In genomic region chr15:79593119-79593869, GRCh38 we compare ENCODE assay signal across 11 cellular contexts.
DNase-seq lines count a peak whose midpoint lies in the region; ATAC-seq and TF ChIP-seq lines count a peak whose summit lies in the region.
"Had no signal": no experiment of that assay in that cellular context is flagged by ENCODE, and none has a peak within 500 bp of the region (broad histone marks: within the 10 kb centered on the region; RNA-seq: fewer than 3 reads in every experiment).

No MANE protein-coding gene starts in this region.

- H3K27me3 Mint-ChIP-seq in T-cell = peaks cover 24 to 39% of the 10 kb centered on the region in 2 donors

- CTCF ChIA-PET in BJ (lab: Yijun Ruan, JAX) (interaction anchor here (0.6 to 14.3 kb wide), 12 partner anchors 8 to 260 kb away, joined by 3 to 151 read pairs (median 4); no protein-coding TSS in a partner anchor), T-cell (lab: Charles Lee) (no interaction called here)

- no peak for DNase-seq in BJ (ENCODE audit: low read depth)
- peak; percentile 25 for DNase-seq in HT-29 (ENCODE audit: low spot score)
- DNase-seq in adipocyte (ENCODE audit: low read depth) = peak; percentile 11
- peak; percentile 11 for DNase-seq in kidney tubule cell (ENCODE audit: low spot score)
- DNase-seq in cerebellar nuclear complex (lab: John Stamatoyannopoulos, UW) = no peak
- no peak for DNase-seq in T-cell
- no peak for DNase-seq in stimulated activated CD4-positive, alpha-beta T cell treated with anti-CD3 and anti-CD28 coated beads, Interleukin-2, amount 100 ng/mL, for 48 hours
- DNase-seq: NCI-H2081, stomach had no signal

- no peaks in the 10 kb centered on the region for H3K36me3 Mint-ChIP-seq in T-cell

- POLR2A ChIA-PET in BJ (lab: Charles Lee) (no interaction called here), T-cell (lab: Charles Lee) (no interaction called here)

- no peaks in the 10 kb centered on the region for H3K4me1 Mint-ChIP-seq in T-cell

- no peak overlapping the region for H3K4me3 ChIP-seq in BJ (ENCODE audit: low read depth, low read length)
- H3K4me3 ChIP-seq in adipocyte (ENCODE audit: low read length) = no peak overlapping the region
- H3K4me3 ChIP-seq: stomach had no signal

- H3K27me3 ChIP-seq in BJ (ENCODE audit: control insufficient read depth, insufficient read depth, low read length) = peaks cover 1% of the 10 kb centered on the region
- peaks cover 18% of the 10 kb centered on the region for H3K27me3 ChIP-seq in adipocyte (replicated peaks; ENCODE audit: control insufficient read depth, insufficient read depth, low read length)

- peaks cover 11% of the 10 kb centered on the region for H3K4me1 ChIP-seq in adipocyte (ENCODE audit: control insufficient read depth, insufficient read depth, low read length)
- H3K4me1 ChIP-seq: stomach had no signal

- H3K27ac Mint-ChIP-seq in T-cell = no peak overlapping the region
- H3K27ac Mint-ChIP-seq: activated T-helper 2 cell treated with anti-CD3 and anti-CD28 coated beads, Interferon-gamma antibody, Interleukin-2, Interleukin-4, amounts not matched to agents 10 μg/mL and 5 μg/mL and 100 μg/mL, durations not matched to agents 14 hours and 24 hours and 36 hours had no signal

- peak; percentile 26 for TF ChIP-seq CTCF in BJ (IDR thresholded peaks at IDR 0.05; ENCODE audit: insufficient read depth, low read depth, low read length)

- H3K36me3 ChIP-seq in BJ (ENCODE audit: control insufficient read depth, insufficient read depth, low read length) = no peaks in the 10 kb centered on the region
- H3K36me3 ChIP-seq in adipocyte (ENCODE audit: control insufficient read depth, insufficient read depth, low read length, severe bottlenecking) = no peaks in the 10 kb centered on the region
- H3K36me3 ChIP-seq: stomach had no signal

- no peak overlapping the region for H3K4me3 Mint-ChIP-seq in T-cell

- ATAC-seq in T-cell (replicated peaks in 1 of 4) = no peak
- no peak for ATAC-seq in HG03095 (IDR thresholded peaks at IDR 0.05; ENCODE audit: unreplicated experiment)

- H3K9me3 ChIP-seq in adipocyte (ENCODE audit: control insufficient read depth, low read length) = no peaks in the 10 kb centered on the region
- H3K9me3 ChIP-seq: stomach had no signal

- no peaks in the 10 kb centered on the region for H3K9me3 Mint-ChIP-seq in T-cell
- H3K9me3 Mint-ChIP-seq: activated T-helper 2 cell treated with anti-CD3 and anti-CD28 coated beads, Interferon-gamma antibody, Interleukin-2, Interleukin-4, amounts not matched to agents 10 μg/mL and 5 μg/mL and 100 μg/mL, durations not matched to agents 14 hours and 24 hours and 36 hours had no signal

- no peak overlapping the region for H3K9ac ChIP-seq in adipocyte (ENCODE audit: low read length)

Comparison
In these comparisons a context has a peak if more than half of its experiments do, and no peak if none do; other contexts are left out.
1. DNase-seq: peak in HT-29 (single experiment), adipocyte (single experiment) and kidney tubule cell (single experiment); none in BJ (single experiment), cerebellar nuclear complex (0 of 2), T-cell (0 of 34) and stimulated activated CD4-positive, alpha-beta T cell treated with anti-CD3 and anti-CD28 coated beads, Interleukin-2, amount 100 ng/mL, for 48 hours (0 of 2).